In the genomic region with DNA sequence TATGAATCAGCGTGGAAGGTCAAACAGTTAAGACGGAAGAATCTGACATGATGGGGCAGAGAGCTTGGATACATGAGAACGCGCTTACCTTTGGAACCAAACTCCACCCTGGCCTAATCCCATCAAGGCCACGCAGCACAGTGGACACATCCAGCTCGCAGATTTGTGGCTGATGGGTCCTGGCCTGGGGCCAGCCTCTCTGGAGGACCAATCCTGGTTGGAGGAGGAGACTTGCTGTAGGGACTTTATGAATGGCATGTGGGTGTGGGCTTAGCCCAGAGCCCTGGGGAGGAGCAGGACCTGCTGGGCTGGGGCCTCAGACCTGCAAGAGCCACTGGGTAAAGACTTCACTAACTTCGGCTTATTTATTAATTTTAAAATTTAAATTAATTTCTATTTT, we compare ENCODE assay signal across 15 cellular contexts.
DNase-seq lines count a peak whose midpoint lies in the region; ATAC-seq and TF ChIP-seq lines count a peak whose summit lies in the region.
"Had no signal": no experiment of that assay in that cellular context is flagged by ENCODE, and none has a peak within 500 bp of the region (broad histone marks: within the 10 kb centered on the region; RNA-seq: fewer than 3 reads in every experiment).

No MANE protein-coding gene starts in this region.

- H2AK5ac ChIP-seq in H9 (ENCODE audit: insufficient read length, low read length), result no peak overlapping the region

- no peaks in the 10 kb centered on the region for H3K9me3 Mint-ChIP-seq in H9
- H3K9me3 Mint-ChIP-seq: CD4-positive, alpha-beta memory T cell; IgD-negative memory B cell had no signal

- H3K23ac ChIP-seq in H9 (ENCODE audit: insufficient read length, low read depth, low read length), result no peak overlapping the region

- no peaks in the 10 kb centered on the region for H3K23me2 ChIP-seq in H9 (ENCODE audit: insufficient read length, low read depth, low read length, poor library complexity, severe bottlenecking)

- H3K27me3 Mint-ChIP-seq in H9 (ENCODE audit: low read depth), result peaks cover 18% of the 10 kb centered on the region

- H2BK120ac ChIP-seq in H9 (ENCODE audit: low read depth, low read length, poor library complexity, severe bottlenecking), result no peak overlapping the region

- peak in 1 of 2 donors; percentile 9 for ATAC-seq in right cardiac atrium
- no peak for ATAC-seq in left ventricle myocardium superior

- no peak overlapping the region for H4K8ac ChIP-seq in H9 (replicated peaks; ENCODE audit: insufficient read length, low read depth, low read length)

- H3K9me3 ChIP-seq in right cardiac atrium (ENCODE audit: control insufficient read depth, low read length) (no peaks in the 10 kb centered on the region), H9 (ENCODE audit: control insufficient read depth, low read depth, low read length) (no peaks in the 10 kb centered on the region), iPS-15b (ENCODE audit: control insufficient read depth, insufficient read depth, low read length) (no peaks in the 10 kb centered on the region), WERI-Rb-1 (ENCODE audit: severe bottlenecking) (no peaks in the 10 kb centered on the region)

- DNase-seq in right cardiac atrium (peak in 2 of 3 donors; percentile 54 to 66), left ventricle myocardium superior (no peak), H9 (peak; percentile 54), retinal pigment epithelial cell (ENCODE audit: low read depth) (peak; percentile 6), WERI-Rb-1 (no peak), NCI-H2227 (lab: John Stamatoyannopoulos, UW; ENCODE audit: unreplicated experiment) (no peak)
- DNase-seq: CD4-positive, alpha-beta memory T cell; DMS153; DMS79 treated with DMSO at 0.1 percent for 48 hours; EL; GDM1 had no signal

- H2BK12ac ChIP-seq in H9 (ENCODE audit: insufficient read length, low read depth, low read length), result no peak overlapping the region

- no peaks in the 10 kb centered on the region for H4K20me1 ChIP-seq in H9 (ENCODE audit: control insufficient read depth, insufficient read depth, insufficient read length)

- H3K9ac ChIP-seq in H9 (ENCODE audit: extremely low read depth, insufficient read length, low read length) (no peak overlapping the region), iPS-15b (ENCODE audit: low read depth, low read length) (no peak overlapping the region)

- no peaks in the 10 kb centered on the region for H3K79me1 ChIP-seq in H9 (ENCODE audit: insufficient read depth, low read depth, low read length, poor library complexity, severe bottlenecking)

- H2BK20ac ChIP-seq in H9 (ENCODE audit: low read depth, low read length, poor library complexity, severe bottlenecking), result no peak overlapping the region

- H3K4me3 Mint-ChIP-seq in H9, result peak overlapping the region in 1 of 2 experiments; percentile 21; a peak in 1 of 5 replicates
- H3K4me3 Mint-ChIP-seq: B cell; CD4-positive, alpha-beta memory T cell; IgD-negative memory B cell had no signal

- no peak overlapping the region for H2BK15ac ChIP-seq in H9 (ENCODE audit: low read depth, low read length)

- no peak overlapping the region for H3K18ac ChIP-seq in H9 (ENCODE audit: insufficient read length, low read depth, low read length)

- no peak overlapping the region for H3K4ac ChIP-seq in H9 (ENCODE audit: low read depth, low read length)

- H3K36me3 ChIP-seq in iPS-15b (ENCODE audit: control insufficient read depth, insufficient read depth, low read length), result no peaks in the 10 kb centered on the region
- H3K36me3 ChIP-seq in WERI-Rb-1, result no peaks in the 10 kb centered on the region

- intact Hi-C loops in right cardiac atrium (cut with DNase I) (no loop called here), left ventricle myocardium superior (cut with micrococcal nuclease) (no loop called here)

- no peaks in the 10 kb centered on the region for H3K27me3 ChIP-seq in right cardiac atrium (ENCODE audit: control insufficient read depth, insufficient read depth)
- no peaks in the 10 kb centered on the region for H3K27me3 ChIP-seq in H9 (ENCODE audit: insufficient read depth, low read length)
- H3K27me3 ChIP-seq in iPS-15b (ENCODE audit: control insufficient read depth, insufficient read depth, low read length), result no peaks in the 10 kb centered on the region
- no peaks in the 10 kb centered on the region for H3K27me3 ChIP-seq in WERI-Rb-1 (ENCODE audit: insufficient read depth, low read depth, severe bottlenecking)

- 70% methylated on average over 7 of the region's 7 CpGs for WGBS in right cardiac atrium
- WGBS in H9 (ENCODE audit: extremely low coverage, insufficient read length, low lambda C conversion rate), result no CpG with 5 or more reads among the region's 7 CpGs

- H2BK5ac ChIP-seq in H9 (ENCODE audit: insufficient read length, low read length), result no peak overlapping the region

- H3K4me3 ChIP-seq in right cardiac atrium (ENCODE audit: low read length), result no peak overlapping the region
- H3K4me3 ChIP-seq in iPS-15b (ENCODE audit: low read depth, low read length), result peak overlapping the region; percentile 47
- H3K4me3 ChIP-seq in retinal pigment epithelial cell (ENCODE audit: low read length), result no peak overlapping the region
- H3K4me3 ChIP-seq in WERI-Rb-1 (ENCODE audit: low read depth, low read length), result no peak overlapping the region

- H3K79me2 ChIP-seq in H9 (ENCODE audit: insufficient read depth, low read length), result no peaks in the 10 kb centered on the region

- H3K4me1 Mint-ChIP-seq in H9, result peaks cover 37 to 38% of the 10 kb centered on the region in 2 experiments
- H3K4me1 Mint-ChIP-seq: B cell; CD4-positive, alpha-beta memory T cell had no signal

- no peak overlapping the region for H3K56ac ChIP-seq in H9 (ENCODE audit: insufficient read length, low read depth, low read length)

- no peak overlapping the region for H3K4me2 ChIP-seq in H9 (ENCODE audit: insufficient read depth, insufficient read length, low read length)

- H2AFZ ChIP-seq in H9 (ENCODE audit: low read length), result no peak overlapping the region

- H3K36me3 Mint-ChIP-seq in H9 (ENCODE audit: insufficient read depth in 1 of 3, low read depth in 3 of 3), result no peaks in the 10 kb centered on the region
- H3K36me3 Mint-ChIP-seq: CD4-positive, alpha-beta memory T cell; IgD-negative memory B cell had no signal

- H3K27ac ChIP-seq in right cardiac atrium (ENCODE audit: low read length) (no peak overlapping the region), H9 (ENCODE audit: insufficient read length, low read depth, low read length) (no peak overlapping the region), WERI-Rb-1 (no peak overlapping the region)
- H3K27ac ChIP-seq: C4-2B had no signal

- no peak overlapping the region for H3T11ph ChIP-seq in H9 (ENCODE audit: low read length)

- H4K91ac ChIP-seq in H9 (ENCODE audit: insufficient read length, low read depth, low read length), result no peak overlapping the region

- H4K5ac ChIP-seq in H9 (ENCODE audit: insufficient read length, low read depth, low read length), result no peak overlapping the region

- H3K14ac ChIP-seq in H9 (ENCODE audit: insufficient read depth, low read length), result no peak overlapping the region

- H3K27ac Mint-ChIP-seq in H9, result no peak overlapping the region
- H3K27ac Mint-ChIP-seq: B cell; CD4-positive, alpha-beta memory T cell had no signal

- H3K4me1 ChIP-seq in right cardiac atrium (ENCODE audit: control insufficient read depth, insufficient read depth, low read length) (peaks cover 3% of the 10 kb centered on the region), H9 (ENCODE audit: insufficient read depth, low read length) (peaks cover 9% of the 10 kb centered on the region; the same call in 1 of the 2 replicates), iPS-15b (ENCODE audit: control insufficient read depth, insufficient read depth, low read length) (peaks cover 7% of the 10 kb centered on the region)

- no peak for TF ChIP-seq CTCF in H9 (conservative IDR thresholded peaks at IDR 0.05)
- TF ChIP-seq CTCF in retinal pigment epithelial cell (conservative IDR thresholded peaks at IDR 0.05; ENCODE audit: low read depth, low read length), result no peak
- no peak for TF ChIP-seq CTCF in WERI-Rb-1 (IDR thresholded peaks at IDR 0.05; ENCODE audit: low read depth, low read length)

Comparison
In these comparisons a context has a peak if more than half of its experiments do, and no peak if none do; other contexts are left out.
1. DNase-seq: peak in right cardiac atrium (2 of 3), H9 (single experiment) and retinal pigment epithelial cell (single experiment); none in left ventricle myocardium superior (single experiment), WERI-Rb-1 (single experiment) and NCI-H2227 (single experiment).